In genomic region chr18:28063181-28063790, GRCh38 we compare ENCODE assay signal across 16 cellular contexts.
DNase-seq lines count a peak whose midpoint lies in the region; ATAC-seq and TF ChIP-seq lines count a peak whose summit lies in the region.
"Had no signal": no experiment of that assay in that cellular context is flagged by ENCODE, and none has a peak within 500 bp of the region (broad histone marks: within the 10 kb centered on the region; RNA-seq: fewer than 3 reads in every experiment).

No MANE protein-coding gene starts in this region.

- H3K27ac Mint-ChIP-seq in endodermal cell: peak overlapping the region; percentile 86
- H3K27ac Mint-ChIP-seq: activated CD4-positive, alpha-beta T cell treated with anti-CD3 and anti-CD28 coated beads, Interleukin-2, amount 10 ng/mL, durations not matched to agents 24 days and 14 days had no signal

- TF ChIP-seq POLR2A in adrenal gland (IDR thresholded peaks at IDR 0.05): no peak

- H3K4me2 ChIP-seq in Loucy (ENCODE audit: low read depth, low read length, poor library complexity, severe bottlenecking): peak overlapping the region; percentile 29

- H3K9me2 ChIP-seq in Loucy (replicated peaks; ENCODE audit: low read depth, low read length): no peaks in the 10 kb centered on the region

- peaks cover 3% of the 10 kb centered on the region; the same call in 1 of the 2 replicates for H3K9me3 ChIP-seq in Loucy (ENCODE audit: insufficient read depth, low read depth, low read length)
- H3K9me3 ChIP-seq in endodermal cell (ENCODE audit: control insufficient read depth, low read length): no peaks in the 10 kb centered on the region
- no peaks in the 10 kb centered on the region for H3K9me3 ChIP-seq in mesodermal cell (ENCODE audit: control insufficient read depth, low read length)
- no peaks in the 10 kb centered on the region for H3K9me3 ChIP-seq in psoas muscle
- no peaks in the 10 kb centered on the region for H3K9me3 ChIP-seq in adrenal gland (replicated peaks in 1 of 3)

- peaks cover 9% of the 10 kb centered on the region for H3K4me1 ChIP-seq in Loucy (ENCODE audit: insufficient read depth, low read length, poor library complexity, severe bottlenecking)
- H3K4me1 ChIP-seq in endodermal cell (ENCODE audit: control insufficient read depth, insufficient read depth, low read length): peaks cover 19% of the 10 kb centered on the region
- peaks cover 30% of the 10 kb centered on the region for H3K4me1 ChIP-seq in mesodermal cell (ENCODE audit: control insufficient read depth, insufficient read depth, low read length, poor library complexity, severe bottlenecking)
- no peaks in the 10 kb centered on the region for H3K4me1 ChIP-seq in psoas muscle
- peaks cover 7 to 14% of the 10 kb centered on the region in 2 donors for H3K4me1 ChIP-seq in adrenal gland (replicated peaks in 1 of 2)

- H3K4me3 Mint-ChIP-seq in endodermal cell: peak overlapping the region; percentile 53
- H3K4me3 Mint-ChIP-seq: activated CD4-positive, alpha-beta T cell treated with anti-CD3 and anti-CD28 coated beads, Interleukin-2, amount 10 ng/mL, durations not matched to agents 24 days and 14 days; activated T-cell treated with anti-CD3 and anti-CD28 coated beads, Interleukin-2, amount 50 U/mL, for 4 hours had no signal

- H3K36me3 Mint-ChIP-seq in endodermal cell (ENCODE audit: low read depth): peaks cover 52% of the 10 kb centered on the region

- no peaks in the 10 kb centered on the region for H3K79me2 ChIP-seq in Loucy (ENCODE audit: insufficient read depth, low read length)

- H3K27me3 Mint-ChIP-seq in endodermal cell (ENCODE audit: insufficient read depth): no peaks in the 10 kb centered on the region
- H3K27me3 Mint-ChIP-seq: activated CD4-positive, alpha-beta T cell treated with anti-CD3 and anti-CD28 coated beads, Interleukin-2, amount 10 ng/mL, durations not matched to agents 24 days and 14 days had no signal

- H3K27ac ChIP-seq in endodermal cell (ENCODE audit: low read depth, low read length) (peak overlapping the region; percentile 52), mesodermal cell (ENCODE audit: low read depth, low read length, severe bottlenecking) (peak overlapping the region; percentile 79), psoas muscle (no peak overlapping the region), adrenal gland (no peak overlapping the region)

- H2AFZ ChIP-seq in Loucy (ENCODE audit: low read length): no peak overlapping the region

- H3K4me1 Mint-ChIP-seq in endodermal cell: peaks cover 64% of the 10 kb centered on the region
- H3K4me1 Mint-ChIP-seq: activated CD4-positive, alpha-beta T cell treated with anti-CD3 and anti-CD28 coated beads, Interleukin-2, amount 10 ng/mL, durations not matched to agents 24 days and 14 days had no signal

- H3K4me3 ChIP-seq in Loucy (ENCODE audit: low read length, poor library complexity, severe bottlenecking) (no peak overlapping the region), endodermal cell (ENCODE audit: low read length) (peak overlapping the region; percentile 83), mesodermal cell (ENCODE audit: extremely low read depth, insufficient read depth, low read length, poor library complexity, severe bottlenecking) (no peak overlapping the region), psoas muscle (no peak overlapping the region), adrenal gland (no peak overlapping the region)

- H4K20me1 ChIP-seq in Loucy (ENCODE audit: insufficient read depth, low read length, poor library complexity, severe bottlenecking): no peaks in the 10 kb centered on the region

- WGBS in endodermal cell (ENCODE audit: insufficient coverage in 1 of 2, insufficient read length in 1 of 2), 2 experiments: 0 to 24% methylated on average over 2 of the region's 2 CpGs
- WGBS in mesodermal cell (ENCODE audit: insufficient coverage in 2 of 2), 2 experiments: no CpG with 5 or more reads among the region's 2 CpGs
- 20 to 22% (median 21%) methylated on average over 2 of the region's 2 CpGs for WGBS in psoas muscle, 3 donors
- 52 to 69% (median 60%) methylated on average over 2 of the region's 2 CpGs for WGBS in adrenal gland, 4 donors

- peaks cover 8% of the 10 kb centered on the region for H3K9me3 Mint-ChIP-seq in endodermal cell

- no peaks in the 10 kb centered on the region for H3F3A ChIP-seq in Loucy (ENCODE audit: low read depth)

- intact Hi-C loops in psoas muscle (cut with DNase I): no loop called here
- intact Hi-C loops in adrenal gland (cut with DNase I): loop anchor here in 1 of 2 donors (10.0 kb wide), 1 partner anchor 62 kb away; no protein-coding TSS in a partner anchor

- ATAC-seq in psoas muscle (no peak), GM21390 (IDR thresholded peaks at IDR 0.05; ENCODE audit: unreplicated experiment) (no peak)
- ATAC-seq: activated T-cell treated with anti-CD3 and anti-CD28 coated beads, Interleukin-2, amount 50 U/mL, for 4 hours had no signal

- TF ChIP-seq CTCF in Loucy (conservative IDR thresholded peaks at IDR 0.05; ENCODE audit: low read length): no peak
- TF ChIP-seq CTCF in endodermal cell (conservative IDR thresholded peaks at IDR 0.05): no peak
- TF ChIP-seq CTCF in psoas muscle (IDR thresholded peaks at IDR 0.05): no peak
- TF ChIP-seq CTCF in adrenal gland (IDR thresholded peaks at IDR 0.05): no peak

- DNase-seq in AG20443 (ENCODE audit: low spot score) (peak; percentile 20), endodermal cell (no peak), psoas muscle (no peak), adrenal gland (no peak), NCI-H1930 (lab: John Stamatoyannopoulos, UW) (no peak)
- DNase-seq: activated CD4-positive, alpha-beta T cell treated with anti-CD3 and anti-CD28 coated beads, Interleukin-2, amount 10 ng/mL, durations not matched to agents 24 days and 14 days; activated T-cell treated with anti-CD3 and anti-CD28 coated beads, Interleukin-2, amount 50 U/mL, for 4 hours; anterior cingulate cortex; DMS79; effector CD4-positive, alpha-beta T cell; kidney; NCI-H2081 treated with DMSO at 0.1 percent for 48 hours; NCI-H82 had no signal

- H3K36me3 ChIP-seq in Loucy (ENCODE audit: insufficient read depth, low read length) (no peaks in the 10 kb centered on the region), endodermal cell (ENCODE audit: control insufficient read depth, insufficient read depth, low read length) (peaks cover 61% of the 10 kb centered on the region), mesodermal cell (ENCODE audit: control insufficient read depth, insufficient read depth, low read length) (peaks cover 16% of the 10 kb centered on the region), psoas muscle (ENCODE audit: insufficient read depth in 1 of 2, low read depth in 1 of 2) (no peaks in the 10 kb centered on the region), adrenal gland (replicated peaks in 1 of 2) (no peaks in the 10 kb centered on the region)

- H3K9ac ChIP-seq in Loucy (ENCODE audit: low read depth, low read length, poor library complexity, severe bottlenecking): no peak overlapping the region
- H3K9ac ChIP-seq in endodermal cell (ENCODE audit: extremely low read depth, low read length, poor library complexity, severe bottlenecking): peak overlapping the region; percentile 19

- no peaks in the 10 kb centered on the region for H3K27me3 ChIP-seq in Loucy (ENCODE audit: insufficient read depth, low read length, poor library complexity, severe bottlenecking)
- no peaks in the 10 kb centered on the region for H3K27me3 ChIP-seq in endodermal cell (ENCODE audit: control insufficient read depth, insufficient read depth, low read length, poor library complexity, severe bottlenecking)
- peaks cover 0 to 2% (median 0%) of the 10 kb centered on the region in 3 donors for H3K27me3 ChIP-seq in psoas muscle (ENCODE audit: insufficient read depth in 3 of 3, low read length in 2 of 3)
- no peaks in the 10 kb centered on the region for H3K27me3 ChIP-seq in adrenal gland

Comparison
In these comparisons a context has a peak if more than half of its experiments do, and no peak if none do; other contexts are left out.
1. H3K27ac ChIP-seq: peak in endodermal cell (single experiment) and mesodermal cell (single experiment); none in psoas muscle (single experiment) and adrenal gland (0 of 5).